1 cellular context compared by ENCODE assay signal in genomic region chrX:120456973-120457372, GRCh38.
TF ChIP-seq lines count a peak whose summit lies in the region.

No MANE protein-coding gene starts in this region.

TF ChIP-seq in GM12878, 131 proteins besides CTCF, POLR2A, EP300 and RAD21:
- TF ChIP-seq RUNX3 (IDR thresholded peaks at IDR 0.05; ENCODE audit: low read length) (peak; percentile 92), CBFB (IDR thresholded peaks at IDR 0.05; ENCODE audit: low read depth) (peak; percentile 81), ZNF687 (IDR thresholded peaks at IDR 0.05) (no peak), NFIC (IDR thresholded peaks at IDR 0.05; ENCODE audit: low read depth, low read length) (0 out of 2 replicates have a peak, but pooled peaks have one; percentile 21), MLLT1 (IDR thresholded peaks at IDR 0.05) (peak; percentile 59; the same call in 1 of the 2 replicates)
TF ChIP-seq in GM12878: peak in this region for 4.
